22 cellular contexts compared by ENCODE assay signal in genomic region chr1:218242171-218242570, GRCh38.
"Had no signal": no experiment of that assay in that cellular context is flagged by ENCODE, and none has a peak within 500 bp of the region (broad histone marks: within the 10 kb centered on the region; RNA-seq: fewer than 3 reads in every experiment).

No MANE protein-coding gene starts in this region.

- FAIRE-seq: endometrium had no signal

- H3K27me3 ChIP-seq: gastrocnemius medialis, neural progenitor cell, suprapubic skin had no signal

- H3K36me3 ChIP-seq: gastrocnemius medialis, neural progenitor cell, prostate gland, suprapubic skin had no signal

- H3K9me3 ChIP-seq: gastrocnemius medialis, prostate gland, suprapubic skin had no signal

- ATAC-seq: activated T-helper 17 cell treated with anti-CD3 and anti-CD28 coated beads, Interleukin-2, amount 50 U/mL, for 72 hours; gastrocnemius medialis; left ventricle myocardium superior; naive thymus-derived CD4-positive, alpha-beta T cell; right cardiac atrium; stimulated activated naive CD8-positive, alpha-beta T cell treated with anti-CD3 and anti-CD28 coated beads, Interleukin-15, amount 100 ng/mL, for 72 hours had no signal

- H3K4me3 ChIP-seq: gastrocnemius medialis, neural progenitor cell, prostate gland, suprapubic skin had no signal

- DNase-seq: activated CD4-positive, alpha-beta memory T cell treated with anti-CD3 and anti-CD28 coated beads, Interleukin-2, amount 10 ng/mL, durations not matched to agents 7 days and 5 days; activated CD4-positive, alpha-beta T cell treated with anti-CD3 and anti-CD28 coated beads for 48 hours; activated CD4-positive, CD25-positive, alpha-beta regulatory T cell; activated naive CD4-positive, alpha-beta T cell; activated naive CD8-positive, alpha-beta T cell treated with anti-CD3 and anti-CD28 coated beads for 36 hours; activated T-cell treated with anti-CD3 and anti-CD28 coated beads, Interleukin-2, amount 50 U/mL, for 1 hour; amygdala; cortex of kidney; gastrocnemius medialis; head of caudate nucleus; kidney glomerular epithelial cell; left ventricle myocardium superior; mesenchymal stem cell; naive thymus-derived CD4-positive, alpha-beta T cell; right cardiac atrium; stimulated activated naive CD8-positive, alpha-beta T cell treated with anti-CD3 and anti-CD28 coated beads, Interleukin-15, amount 100 ng/mL, for 72 hours; T-helper 9 cell had no signal
